Comparison of ENCODE assay signal across 9 cellular contexts in genomic region chr1:160618763-160619274, GRCh38. TPM values are rescaled to one million over a fixed set of nuclear protein-coding genes. Genes with fewer than 3 reads are reported as not detected.
DNase-seq lines count a peak whose midpoint lies in the region; ATAC-seq and TF ChIP-seq lines count a peak whose summit lies in the region.
"Had no signal": no experiment of that assay in that cellular context is flagged by ENCODE, and none has a peak within 500 bp of the region (broad histone marks: within the 10 kb centered on the region; RNA-seq: fewer than 3 reads in every experiment).

No MANE protein-coding gene starts in this region.

- peak overlapping the region; percentile 53 for H3K18ac ChIP-seq in mesendoderm (ENCODE audit: low read length)

- no peak overlapping the region for H3K23ac ChIP-seq in mesendoderm (ENCODE audit: low read length)

- H3K27me3 ChIP-seq in GM06990 (replicated peaks; ENCODE audit: control insufficient read depth, insufficient read depth, low read length) (no peaks in the 10 kb centered on the region), mesendoderm (ENCODE audit: insufficient read depth, low read length, poor library complexity) (no peaks in the 10 kb centered on the region)

- no peak overlapping the region for H3K9ac ChIP-seq in mesendoderm (ENCODE audit: low read length)

- H3K36me3 ChIP-seq in GM06990 (ENCODE audit: control insufficient read depth, insufficient read depth, low read length) (peaks cover 23% of the 10 kb centered on the region), mesendoderm (ENCODE audit: control insufficient read depth, insufficient read depth, low read length) (no peaks in the 10 kb centered on the region)

- no peak overlapping the region for H4K8ac ChIP-seq in mesendoderm (ENCODE audit: low read depth, low read length)

- no peak overlapping the region for H3K4ac ChIP-seq in mesendoderm (ENCODE audit: low read depth, low read length)

- no peak overlapping the region for H2BK120ac ChIP-seq in mesendoderm (ENCODE audit: low read depth, low read length)

- no peaks in the 10 kb centered on the region for H3K4me1 ChIP-seq in mesendoderm (ENCODE audit: control insufficient read depth, low read depth, low read length)

- H3K79me1 ChIP-seq in mesendoderm (ENCODE audit: low read length), result no peaks in the 10 kb centered on the region

- H2AK5ac ChIP-seq in mesendoderm (ENCODE audit: low read length), result peak overlapping the region; percentile 93

- H3K27ac ChIP-seq in mesendoderm (ENCODE audit: low read depth, low read length), result no peak overlapping the region

- DNase-seq in GM06990 (ENCODE audit: extremely low read depth, insufficient read length) (no peak), Kasumi-1 (lab: John Stamatoyannopoulos, UW) (peak; percentile 45 to 53), mesendoderm (peak; percentile 50), NCI-H524 treated with DMSO at 0.1 percent for 48 hours (lab: John Stamatoyannopoulos, UW) (no peak), Ammon's horn (ENCODE audit: low spot score) (no peak), cerebellar cortex (ENCODE audit: low spot score) (no peak)

- TF ChIP-seq CTCF in GM06990 (IDR thresholded peaks at IDR 0.05; ENCODE audit: insufficient read depth, low read length, poor library complexity, severe bottlenecking), result peak; percentile 78

- H3K4me3 ChIP-seq in GM06990 (replicated peaks; ENCODE audit: low read depth, low read length), result no peak overlapping the region
- no peak overlapping the region for H3K4me3 ChIP-seq in mesendoderm (ENCODE audit: low read length)

- no peaks in the 10 kb centered on the region for H3K27me3 Mint-ChIP-seq in activated T-helper 17 cell treated with anti-CD3 and anti-CD28 coated beads, Interleukin-2, amount 50 U/mL, for 72 hours
- H3K27me3 Mint-ChIP-seq: stimulated activated naive CD8-positive, alpha-beta T cell treated with anti-CD3 and anti-CD28 coated beads, Interleukin-15, amount 100 ng/mL, for 72 hours had no signal

- WGBS in mesendoderm (ENCODE audit: extremely low coverage, insufficient coverage, low lambda C conversion rate), result no CpG with 5 or more reads among the region's 3 CpGs

- no peaks in the 10 kb centered on the region for H3K9me3 Mint-ChIP-seq in activated T-helper 17 cell treated with anti-CD3 and anti-CD28 coated beads, Interleukin-2, amount 50 U/mL, for 72 hours

- no peak for ATAC-seq in activated T-helper 17 cell treated with anti-CD3 and anti-CD28 coated beads, Interleukin-2, amount 50 U/mL, for 72 hours (replicated peaks)
- ATAC-seq in GM19463 (IDR thresholded peaks at IDR 0.05; ENCODE audit: unreplicated experiment), result no peak
- ATAC-seq: stimulated activated naive CD8-positive, alpha-beta T cell treated with anti-CD3 and anti-CD28 coated beads, Interleukin-15, amount 100 ng/mL, for 72 hours had no signal

- H2BK15ac ChIP-seq in mesendoderm (replicated peaks; ENCODE audit: low read depth), result no peak overlapping the region

- H3K27ac Mint-ChIP-seq in activated T-helper 17 cell treated with anti-CD3 and anti-CD28 coated beads, Interleukin-2, amount 50 U/mL, for 72 hours, result peak overlapping the region; percentile 42

- H2BK5ac ChIP-seq in mesendoderm (ENCODE audit: low read length), result peak overlapping the region; percentile 10

- no peaks in the 10 kb centered on the region for H3K79me2 ChIP-seq in mesendoderm (ENCODE audit: control insufficient read depth, insufficient read depth, low read length)

- H3K4me3 Mint-ChIP-seq in activated T-helper 17 cell treated with anti-CD3 and anti-CD28 coated beads, Interleukin-2, amount 50 U/mL, for 72 hours, result peak overlapping the region; percentile 29
- H3K4me3 Mint-ChIP-seq: stimulated activated naive CD8-positive, alpha-beta T cell treated with anti-CD3 and anti-CD28 coated beads, Interleukin-15, amount 100 ng/mL, for 72 hours had no signal

- H3K36me3 Mint-ChIP-seq in activated T-helper 17 cell treated with anti-CD3 and anti-CD28 coated beads, Interleukin-2, amount 50 U/mL, for 72 hours (ENCODE audit: low read depth), result peaks cover 100% of the 10 kb centered on the region

- H3K4me2 ChIP-seq in mesendoderm (ENCODE audit: low read length), result no peak overlapping the region

- H3K4me1 Mint-ChIP-seq in activated T-helper 17 cell treated with anti-CD3 and anti-CD28 coated beads, Interleukin-2, amount 50 U/mL, for 72 hours, result peaks cover 48% of the 10 kb centered on the region

- no peak overlapping the region for H3K56ac ChIP-seq in mesendoderm (ENCODE audit: low read length)

- peak overlapping the region; percentile 47 for H4K5ac ChIP-seq in mesendoderm (ENCODE audit: low read length)

RNA-seq across cellular contexts. Expression of gene SLAMF1, which starts 28.0 kb away (rescaled TPM):
- total RNA-seq in activated T-helper 17 cell treated with anti-CD3 and anti-CD28 coated beads, Interleukin-2, amount 50 U/mL, for 72 hours, result 100 to 1,000 TPM; 121 to 186 TPM
- polyA plus RNA-seq in mesendoderm (2013, experiment 1 of 2), result 0.10 TPM
- 0.11 TPM for polyA plus RNA-seq in mesendoderm (2013, experiment 2 of 2)

RNA-seq across cellular contexts. Expression of gene CD84, which starts 39.5 kb away (rescaled TPM):
- 10 to 100 TPM; 15.7 to 37.3 TPM for total RNA-seq in activated T-helper 17 cell treated with anti-CD3 and anti-CD28 coated beads, Interleukin-2, amount 50 U/mL, for 72 hours
- not detected for polyA plus RNA-seq in mesendoderm (2013, experiment 1 of 2)
- not detected for polyA plus RNA-seq in mesendoderm (2013, experiment 2 of 2)

Comparison
In these comparisons a context has a peak if more than half of its experiments do, and no peak if none do; other contexts are left out.
1. DNase-seq: peak in Kasumi-1 (2 of 2) and mesendoderm (single experiment); none in GM06990 (single experiment), NCI-H524 treated with DMSO at 0.1 percent for 48 hours (single experiment), Ammon's horn (single experiment) and cerebellar cortex (single experiment).